Comparison of ENCODE assay signal across 6 cellular contexts in genomic region chr17:42553866-42554249, GRCh38.
DNase-seq lines count a peak whose midpoint lies in the region; TF ChIP-seq lines count a peak whose summit lies in the region.

No MANE protein-coding gene starts in this region.

- H3K36me3 ChIP-seq in HUES48 (ENCODE audit: control insufficient read depth, insufficient read depth, low read length): no peaks in the 10 kb centered on the region
- H3K36me3 ChIP-seq in brain microvascular endothelial cell (replicated peaks): no peaks in the 10 kb centered on the region

- H3K9me3 ChIP-seq in HUES48 (ENCODE audit: control insufficient read depth, insufficient read depth, low read length): no peaks in the 10 kb centered on the region

- DNase-seq in brain microvascular endothelial cell (no peak), nephron progenitor cell (no peak), NCI-H146 treated with DMSO at 0.1 percent for 48 hours (lab: John Stamatoyannopoulos, UW; ENCODE audit: unreplicated experiment) (no peak), SIG-M5 (lab: John Stamatoyannopoulos, UW) (no peak), EL (no peak)

- peak overlapping the region; percentile 86; the same call in 1 of the 2 replicates for H3K9ac ChIP-seq in HUES48 (ENCODE audit: low read depth, low read length)

- H3K4me1 Mint-ChIP-seq in nephron progenitor cell: peaks cover 59% of the 10 kb centered on the region

- H3K4me1 ChIP-seq in HUES48 (ENCODE audit: control insufficient read depth, insufficient read depth, low read length): peaks cover 7% of the 10 kb centered on the region

- TF ChIP-seq CTCF in brain microvascular endothelial cell (IDR thresholded peaks at IDR 0.05; ENCODE audit: low read depth, low read length, missing control alignments): no peak
- no peak for TF ChIP-seq CTCF in nephron progenitor cell (IDR thresholded peaks at IDR 0.05)

- H3K27ac Mint-ChIP-seq in nephron progenitor cell: no peak overlapping the region

- H3K9me3 Mint-ChIP-seq in nephron progenitor cell: no peaks in the 10 kb centered on the region

- H3K27me3 Mint-ChIP-seq in nephron progenitor cell (ENCODE audit: low read depth, poor library complexity): no peaks in the 10 kb centered on the region

- no peaks in the 10 kb centered on the region for H3K36me3 Mint-ChIP-seq in nephron progenitor cell (ENCODE audit: low read depth)

- H3K4me3 ChIP-seq in HUES48 (ENCODE audit: low read depth, low read length): peak overlapping the region; percentile 99
- peak overlapping the region; percentile 91 for H3K4me3 ChIP-seq in brain microvascular endothelial cell (ENCODE audit: low read depth, low read length)

- peaks cover 2% of the 10 kb centered on the region; the same call in 1 of the 2 replicates for H3K27me3 ChIP-seq in HUES48 (ENCODE audit: control insufficient read depth, insufficient read depth, low read length)
- no peaks in the 10 kb centered on the region for H3K27me3 ChIP-seq in brain microvascular endothelial cell (replicated peaks)

- peak overlapping the region; percentile 88 for H3K4me3 Mint-ChIP-seq in nephron progenitor cell

- in situ Hi-C loops in brain microvascular endothelial cell (cut with HindIII; ENCODE audit: low pct_ligation_motif_present, low sequenced_read_pairs): no loop called here

- H3K27ac ChIP-seq in HUES48 (ENCODE audit: low read depth, low read length) (peak overlapping the region; percentile 86), brain microvascular endothelial cell (peak overlapping the region; percentile 78)
